In genomic region chr20:2875690-2876203, GRCh38 we compare ENCODE assay signal across 17 cellular contexts. TPM values are rescaled to one million over a fixed set of nuclear protein-coding genes. Genes with fewer than 3 reads are reported as not detected.
DNase-seq lines count a peak whose midpoint lies in the region; ATAC-seq lines count a peak whose summit lies in the region.
"Had no signal": no experiment of that assay in that cellular context is flagged by ENCODE, and none has a peak within 500 bp of the region (broad histone marks: within the 10 kb centered on the region; RNA-seq: fewer than 3 reads in every experiment).

No MANE protein-coding gene starts in this region.

- peaks cover 66% of the 10 kb centered on the region for H4K20me1 ChIP-seq in BLaER1

- peaks cover 0 to 24% of the 10 kb centered on the region in 2 donors for H3K36me3 Mint-ChIP-seq in CD4-positive, alpha-beta memory T cell
- H3K36me3 Mint-ChIP-seq in T-helper 17 cell (ENCODE audit: low read depth) (no peaks in the 10 kb centered on the region), naive B cell (no peaks in the 10 kb centered on the region)

- peak overlapping the region; percentile 88 for H3K4me2 ChIP-seq in BLaER1

- no peak for DNase-seq in CD4-positive, alpha-beta memory T cell
- DNase-seq in T-helper 17 cell (no peak), naive B cell (no peak)
- DNase-seq: DMS79, heart right ventricle, mesenchymal stem cell, NCI-H748 treated with DMSO at 0.1 percent for 48 hours, Peyer's patch had no signal

- POLR2A ChIA-PET in CD4-positive, alpha-beta memory T cell (lab: Charles Lee; ENCODE audit: partially characterized antibody): no interaction called here

- H3K4me1 Mint-ChIP-seq in CD4-positive, alpha-beta memory T cell: peaks cover 38 to 76% (median 55%) of the 10 kb centered on the region in 4 donors
- peaks cover 48% of the 10 kb centered on the region for H3K4me1 Mint-ChIP-seq in T-helper 17 cell
- H3K4me1 Mint-ChIP-seq in naive B cell: peaks cover 53 to 69% (median 66%) of the 10 kb centered on the region in 3 donors

- intact Hi-C loops in CD4-positive, alpha-beta memory T cell (cut with micrococcal nuclease): no loop called here

- H3K9me3 ChIP-seq in BLaER1 (no peaks in the 10 kb centered on the region), T-helper 17 cell (ENCODE audit: control insufficient read depth, low read length, poor library complexity, severe bottlenecking) (no peaks in the 10 kb centered on the region)
- no peaks in the 10 kb centered on the region for H3K9me3 ChIP-seq in CD4-positive, alpha-beta memory T cell (ENCODE audit: control insufficient read depth in 1 of 2, low read length in 2 of 2)
- H3K9me3 ChIP-seq: heart right ventricle, Peyer's patch had no signal

- no peak for ATAC-seq in T-helper 17 cell
- ATAC-seq in naive B cell (ENCODE audit: low read depth in 2 of 2): no peak
- ATAC-seq in HG03354 (IDR thresholded peaks at IDR 0.05; ENCODE audit: poor library complexity, severe bottlenecking, unreplicated experiment): no peak
- ATAC-seq in GM18868 (IDR thresholded peaks at IDR 0.05; ENCODE audit: unreplicated experiment): no peak
- ATAC-seq in esophagus mucosa: no peak
- ATAC-seq: heart right ventricle, sciatic nerve had no signal

- H3K27ac ChIP-seq in BLaER1: no peak overlapping the region
- H3K27ac ChIP-seq in CD4-positive, alpha-beta memory T cell (ENCODE audit: low read depth, low read length): no peak overlapping the region
- H3K27ac ChIP-seq: cardiac muscle cell, heart right ventricle, Peyer's patch had no signal

- no peaks in the 10 kb centered on the region for H3K9me3 Mint-ChIP-seq in CD4-positive, alpha-beta memory T cell
- no peaks in the 10 kb centered on the region for H3K9me3 Mint-ChIP-seq in naive B cell

- no peak overlapping the region for H3K4me3 ChIP-seq in BLaER1
- no peak overlapping the region for H3K4me3 ChIP-seq in CD4-positive, alpha-beta memory T cell (ENCODE audit: low read length in 2 of 2)
- H3K4me3 ChIP-seq: cardiac muscle cell, Peyer's patch had no signal

- H3K4me1 ChIP-seq in BLaER1: peaks cover 39% of the 10 kb centered on the region
- H3K4me1 ChIP-seq in CD4-positive, alpha-beta memory T cell (ENCODE audit: insufficient read depth, low read length): peaks cover 32% of the 10 kb centered on the region

- H3K4me3 Mint-ChIP-seq in CD4-positive, alpha-beta memory T cell: peak overlapping the region in 7 of 8 donors; percentile 29 to 94 (median 55)
- peak overlapping the region; percentile 73 for H3K4me3 Mint-ChIP-seq in T-helper 17 cell
- peak overlapping the region in 7 of 8 donors; percentile 4 to 98 (median 74) for H3K4me3 Mint-ChIP-seq in naive B cell

- H3K27ac Mint-ChIP-seq in CD4-positive, alpha-beta memory T cell: peak overlapping the region in 3 of 7 donors; percentile 47 to 87 (median 48)
- H3K27ac Mint-ChIP-seq in T-helper 17 cell (peak overlapping the region; percentile 89), naive B cell (peak overlapping the region in 5 of 6 donors; percentile 3 to 77 (median 25))

- peaks cover 37% of the 10 kb centered on the region for H3K36me3 ChIP-seq in BLaER1
- H3K36me3 ChIP-seq in CD4-positive, alpha-beta memory T cell (ENCODE audit: insufficient read depth, low read length): no peaks in the 10 kb centered on the region
- H3K36me3 ChIP-seq: cardiac muscle cell, Peyer's patch had no signal

- H3K27me3 ChIP-seq in BLaER1: peaks cover 18% of the 10 kb centered on the region
- H3K27me3 ChIP-seq in CD4-positive, alpha-beta memory T cell (ENCODE audit: insufficient read depth, low read length): no peaks in the 10 kb centered on the region
- H3K27me3 ChIP-seq: heart right ventricle, Peyer's patch had no signal

- no peak overlapping the region for H3K9ac ChIP-seq in BLaER1

- no peaks in the 10 kb centered on the region for H3K27me3 Mint-ChIP-seq in CD4-positive, alpha-beta memory T cell
- H3K27me3 Mint-ChIP-seq in T-helper 17 cell (no peaks in the 10 kb centered on the region), naive B cell (peaks cover 0 to 9% (median 0%) of the 10 kb centered on the region in 3 donors)

- CTCF ChIA-PET in CD4-positive, alpha-beta memory T cell (lab: Charles Lee; ENCODE audit: partially characterized antibody): interaction anchor here (1.0 kb wide), 1 partner anchor 24 kb away, joined by 4 read pairs; no protein-coding TSS in a partner anchor

RNA-seq across cellular contexts. Expression of gene PTPRA, which starts 2.5 kb away (rescaled TPM):
- total RNA-seq in CD4-positive, alpha-beta memory T cell: 10 to 100 TPM; 86.6 to 87.8 TPM
- 10 to 100 TPM; 24.8 to 42.7 TPM for polyA plus RNA-seq in CD4-positive, alpha-beta memory T cell
- total RNA-seq in T-helper 17 cell (10 to 100 TPM; 72.1 to 76.5 TPM), esophagus mucosa (36.5 TPM)
- polyA plus RNA-seq in naive B cell (ENCODE audit: low read depth in 6 of 6): 10 to 100 TPM; 22.9 to 50.9 (median 31.6) TPM

RNA-seq across cellular contexts. Expression of gene VPS16, which starts 35.2 kb away (rescaled TPM):
- total RNA-seq in CD4-positive, alpha-beta memory T cell: 10 to 100 TPM; 57.2 to 61.1 TPM
- 10 to 100 TPM; 38.3 to 44.6 TPM for polyA plus RNA-seq in CD4-positive, alpha-beta memory T cell
- total RNA-seq in T-helper 17 cell: 10 to 100 TPM; 41.9 to 42.9 TPM
- polyA plus RNA-seq in naive B cell (ENCODE audit: low read depth in 6 of 6): 10 to 100 TPM; 23.2 to 36.6 (median 29.1) TPM
- total RNA-seq in esophagus mucosa: 23.8 TPM

RNA-seq across cellular contexts. Expression of gene PCED1A, which starts 35.3 kb away (rescaled TPM):
- 10 to 100 TPM; 82.8 to 83.1 TPM for total RNA-seq in CD4-positive, alpha-beta memory T cell
- polyA plus RNA-seq in CD4-positive, alpha-beta memory T cell: 10 to 100 TPM; 17.9 to 18.1 TPM
- total RNA-seq in T-helper 17 cell: 10 to 100 TPM; 45.8 to 47.0 TPM
- polyA plus RNA-seq in naive B cell (ENCODE audit: low read depth in 6 of 6): 10 to 100 TPM; 16.6 to 38.4 (median 22.5) TPM
- 16.5 TPM for total RNA-seq in esophagus mucosa

RNA-seq across cellular contexts. Expression of gene TMEM239, which starts 59.6 kb away (rescaled TPM):
- total RNA-seq in CD4-positive, alpha-beta memory T cell: not detected
- polyA plus RNA-seq in CD4-positive, alpha-beta memory T cell: not detected
- not detected for total RNA-seq in T-helper 17 cell
- polyA plus RNA-seq in naive B cell (ENCODE audit: low read depth in 6 of 6): not detected
- not detected for total RNA-seq in esophagus mucosa
- total RNA-seq: cardiac muscle cell, fibroblast of lung, heart right ventricle, Peyer's patch, sciatic nerve, temporal lobe had no signal
- polyA plus RNA-seq: heart right ventricle, keratinocyte had no signal
